In genomic region chr1:3911521-3911845, GRCh38 we compare ENCODE assay signal across 12 cellular contexts.
DNase-seq lines count a peak whose midpoint lies in the region; ATAC-seq lines count a peak whose summit lies in the region.
"Had no signal": no experiment of that assay in that cellular context is flagged by ENCODE, and none has a peak within 500 bp of the region (broad histone marks: within the 10 kb centered on the region; RNA-seq: fewer than 3 reads in every experiment).

No MANE protein-coding gene starts in this region.

- peak overlapping the region; percentile 24 for H3K9ac ChIP-seq in iPS-15b (ENCODE audit: low read depth, low read length)

- H3K36me3 ChIP-seq in iPS-15b (ENCODE audit: control insufficient read depth, insufficient read depth, low read length): no peaks in the 10 kb centered on the region
- H3K36me3 ChIP-seq: HAP-1, Peyer's patch had no signal

- ATAC-seq in stimulated activated naive B cell treated with anti-CD40 and anti-IgM and Interleukin-4, amounts not matched to agents 10 μg/mL and 1 μg/mL and 100 μg/mL, for 72 hours (replicated peaks): no peak
- no peak for ATAC-seq in GM21367 (IDR thresholded peaks at IDR 0.05; ENCODE audit: unreplicated experiment)

- H3K27me3 ChIP-seq in iPS-15b (ENCODE audit: control insufficient read depth, insufficient read depth, low read length): no peaks in the 10 kb centered on the region
- H3K27me3 ChIP-seq: Peyer's patch had no signal

- peaks cover 8 to 20% of the 10 kb centered on the region in 2 donors for H3K27me3 Mint-ChIP-seq in stimulated activated naive B cell treated with anti-CD40 and anti-IgM and Interleukin-4, amounts not matched to agents 10 μg/mL and 1 μg/mL and 100 μg/mL, for 72 hours

- H3K4me3 Mint-ChIP-seq in stimulated activated naive B cell treated with anti-CD40 and anti-IgM and Interleukin-4, amounts not matched to agents 10 μg/mL and 1 μg/mL and 100 μg/mL, for 72 hours: no peak overlapping the region

- DNase-seq in NCI-H82 (lab: John Stamatoyannopoulos, UW): peak; percentile 33
- DNase-seq in NCI-H82 treated with DMSO at 0.1 percent for 48 hours (lab: John Stamatoyannopoulos, UW; ENCODE audit: unreplicated experiment): no peak
- peak; percentile 19 for DNase-seq in NCI-H69 (lab: John Stamatoyannopoulos, UW)
- no peak for DNase-seq in stimulated activated naive B cell treated with anti-CD40 and anti-IgM and Interleukin-4, amounts not matched to agents 10 μg/mL and 1 μg/mL and 100 μg/mL, for 72 hours
- no peak for DNase-seq in NCI-H1436 treated with DMSO at 0.1 percent for 48 hours (lab: John Stamatoyannopoulos, UW)
- DNase-seq in SIG-M5 (lab: John Stamatoyannopoulos, UW): no peak

- H3K4me1 Mint-ChIP-seq in stimulated activated naive B cell treated with anti-CD40 and anti-IgM and Interleukin-4, amounts not matched to agents 10 μg/mL and 1 μg/mL and 100 μg/mL, for 72 hours: peaks cover 22 to 28% of the 10 kb centered on the region in 2 donors

- H3K9me3 Mint-ChIP-seq in stimulated activated naive B cell treated with anti-CD40 and anti-IgM and Interleukin-4, amounts not matched to agents 10 μg/mL and 1 μg/mL and 100 μg/mL, for 72 hours: no peaks in the 10 kb centered on the region
- H3K9me3 Mint-ChIP-seq: IgD-negative memory B cell had no signal

- H3K4me3 ChIP-seq in iPS-15b (ENCODE audit: low read depth, low read length): no peak overlapping the region
- H3K4me3 ChIP-seq: HAP-1, Peyer's patch, SK-N-MC had no signal

- H3K4me1 ChIP-seq in iPS-15b (ENCODE audit: control insufficient read depth, insufficient read depth, low read length): peaks cover 2% of the 10 kb centered on the region
- H3K4me1 ChIP-seq: HAP-1, Peyer's patch had no signal

- no peaks in the 10 kb centered on the region for H3K36me3 Mint-ChIP-seq in stimulated activated naive B cell treated with anti-CD40 and anti-IgM and Interleukin-4, amounts not matched to agents 10 μg/mL and 1 μg/mL and 100 μg/mL, for 72 hours
- H3K36me3 Mint-ChIP-seq: IgD-negative memory B cell had no signal

- H3K9me3 ChIP-seq in iPS-15b (ENCODE audit: control insufficient read depth, insufficient read depth, low read length): no peaks in the 10 kb centered on the region
- H3K9me3 ChIP-seq: HAP-1, Peyer's patch had no signal

- H3K27ac Mint-ChIP-seq in stimulated activated naive B cell treated with anti-CD40 and anti-IgM and Interleukin-4, amounts not matched to agents 10 μg/mL and 1 μg/mL and 100 μg/mL, for 72 hours: peak overlapping the region; percentile 25
- H3K27ac Mint-ChIP-seq: IgD-negative memory B cell had no signal

Comparison
In these comparisons a context has a peak if more than half of its experiments do, and no peak if none do; other contexts are left out.
1. DNase-seq: peak in NCI-H82 (single experiment) and NCI-H69 (single experiment); none in NCI-H82 treated with DMSO at 0.1 percent for 48 hours (single experiment), stimulated activated naive B cell treated with anti-CD40 and anti-IgM and Interleukin-4, amounts not matched to agents 10 μg/mL and 1 μg/mL and 100 μg/mL, for 72 hours (single experiment), NCI-H1436 treated with DMSO at 0.1 percent for 48 hours (single experiment) and SIG-M5 (single experiment).